16 cellular contexts compared by ENCODE assay signal in genomic region chr14:69956970-69957369, GRCh38.
DNase-seq lines count a peak whose midpoint lies in the region.
"Had no signal": no experiment of that assay in that cellular context is flagged by ENCODE, and none has a peak within 500 bp of the region (broad histone marks: within the 10 kb centered on the region; RNA-seq: fewer than 3 reads in every experiment).

No MANE protein-coding gene starts in this region.

- peak; percentile 78 for DNase-seq in Ammon's horn (ENCODE audit: low spot score)
- peak; percentile 93 for DNase-seq in NCI-H1694 (lab: John Stamatoyannopoulos, UW)
- peak in 23 of 42 donors; percentile 18 to 68 (median 35) for DNase-seq in head of caudate nucleus
- peak; percentile 82 for DNase-seq in pons (ENCODE audit: low spot score)
- DNase-seq in T-helper 1 cell, result no peak
- DNase-seq in NOMO-1 treated with dmso at 0.1 percent for 144 hours (lab: John Stamatoyannopoulos, UW; ENCODE audit: unreplicated experiment), result no peak
- DNase-seq in SKM-1 treated with dmso at 0.1 percent for 144 hours (lab: John Stamatoyannopoulos, UW; ENCODE audit: unreplicated experiment), result no peak
- DNase-seq: CD4-positive, alpha-beta memory T cell; GDM1; IMR-90; NCI-H1105 treated with DMSO at 0.1 percent for 48 hours; NCI-H2081 treated with DMSO at 0.1 percent for 48 hours; NCI-H2171 treated with DMSO at 0.1 percent for 48 hours; NCI-H526 treated with DMSO at 0.1 percent for 48 hours; NK-92 treated with Interleukin-12 subunit alpha and Interleukin-12 subunit beta, amount 100 ng/mL, for 24 hours; SJCRH30 had no signal

- intact Hi-C loops in head of caudate nucleus (cut with DNase I), result no loop called here

Comparison
In these comparisons a context has a peak if more than half of its experiments do, and no peak if none do; other contexts are left out.
1. DNase-seq: peak in Ammon's horn (single experiment), NCI-H1694 (single experiment), head of caudate nucleus (23 of 42) and pons (single experiment); none in T-helper 1 cell (0 of 5), NOMO-1 treated with dmso at 0.1 percent for 144 hours (single experiment) and SKM-1 treated with dmso at 0.1 percent for 144 hours (single experiment).